ENCODE assay signal across 33 cellular contexts in the genomic region with DNA sequence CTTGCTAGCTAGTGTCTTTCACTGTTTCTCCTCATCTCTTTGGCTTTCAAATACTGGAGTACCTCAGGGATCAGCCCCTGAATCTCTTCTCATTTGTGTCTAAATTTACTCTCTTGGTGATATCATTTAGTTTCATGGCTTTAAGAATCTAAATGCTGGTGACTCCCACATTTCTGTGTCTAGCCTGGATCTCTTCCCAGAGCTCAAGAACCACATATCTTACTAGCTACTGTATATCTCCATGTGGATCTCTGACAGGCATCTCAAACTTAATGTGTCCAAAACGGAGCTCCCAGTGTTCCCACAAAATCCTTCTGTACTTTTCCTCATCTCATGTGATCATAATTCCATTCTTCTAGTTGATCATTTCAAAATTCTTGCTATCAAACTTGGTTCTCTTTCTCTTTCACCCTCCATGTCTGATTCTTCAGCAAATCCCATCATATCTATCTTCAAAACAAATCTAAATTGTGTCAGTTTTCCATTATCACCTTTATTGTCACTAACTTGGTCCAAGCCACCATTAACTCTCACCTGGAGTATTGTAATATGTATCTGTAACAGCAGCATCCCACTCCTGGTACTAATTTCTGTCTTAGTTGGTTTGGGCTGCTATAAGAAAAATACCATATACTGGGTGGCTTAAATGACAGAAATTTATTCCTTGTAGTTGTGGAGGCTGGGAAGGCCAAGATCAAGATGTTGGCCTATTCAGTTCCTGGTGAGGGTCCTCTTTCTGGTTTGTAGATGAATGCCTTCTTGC.
"Had no signal": no experiment of that assay in that cellular context is flagged by ENCODE, and none has a peak within 500 bp of the region (broad histone marks: within the 10 kb centered on the region; RNA-seq: fewer than 3 reads in every experiment).

No MANE protein-coding gene starts in this region.

- H3K4me3 Mint-ChIP-seq: naive B cell; nephron progenitor cell; stimulated activated memory B cell treated with anti-CD40 and anti-IgM and Interleukin-4, amounts not matched to agents 10 μg/mL and 1 μg/mL and 100 μg/mL, for 72 hours; stimulated activated naive CD8-positive, alpha-beta T cell treated with anti-CD3 and anti-CD28 coated beads, Interleukin-15, amount 100 ng/mL, for 72 hours; T-helper 1 cell treated with Interleukin-12 subunit alpha and Interleukin-12 subunit beta and Interleukin-4 antibody, amounts not matched to agents 30 μg/mL and 1 μg/mL, for 36 hours had no signal

- DNase-seq: activated CD4-positive, alpha-beta T cell treated with anti-CD3 and anti-CD28 coated beads for 48 hours; activated CD4-positive, alpha-beta T cell treated with anti-CD3 and anti-CD28 coated beads, Interleukin-2, amount 50 U/mL, for 48 hours; activated CD8-positive, alpha-beta memory T cell treated with anti-CD3 and anti-CD28 coated beads for 24 hours; activated effector memory CD4-positive, alpha-beta T cell treated with Interleukin-2 at 50 U/mL for 16 hours; activated naive CD4-positive, alpha-beta T cell treated with anti-CD3 and anti-CD28 coated beads, Interleukin-2, amount 50 U/mL, for 16 hours; amniotic stem cell; central memory CD4-positive, alpha-beta T cell; esophagus squamous epithelium; islet precursor cell; left ventricle myocardium inferior; naive B cell; nephron progenitor cell; pancreas; retina; small intestine; stimulated activated CD4-positive, alpha-beta T cell treated with anti-CD3 and anti-CD28 coated beads, Interleukin-1b, Interleukin-23, amount 100 ng/mL, for 48 hours; stimulated activated CD4-positive, alpha-beta T cell treated with anti-CD3 and anti-CD28 coated beads, Interleukin-4, amount 100 ng/mL, for 4 hours; stimulated activated CD8-positive, alpha-beta memory T cell treated with anti-CD3 and anti-CD28 coated beads, Interleukin-4, amount 100 ng/mL, for 48 hours; stimulated activated naive CD8-positive, alpha-beta T cell treated with anti-CD3 and anti-CD28 coated beads, Interleukin-15, amount 100 ng/mL, for 72 hours; T-helper 9 cell; upper lobe of left lung; WERI-Rb-1 had no signal

- H3K4me2 ChIP-seq: hepatocyte had no signal

- H2AFZ ChIP-seq: hepatocyte had no signal

- H3K79me2 ChIP-seq: hepatocyte had no signal

- H3K27me3 ChIP-seq: breast epithelium, esophagus squamous epithelium, gastroesophageal sphincter, hepatocyte, neutrophil, pancreas, thyroid gland, upper lobe of left lung had no signal

- H3K36me3 Mint-ChIP-seq: stimulated activated memory B cell treated with anti-CD40 and anti-IgM and Interleukin-4, amounts not matched to agents 10 μg/mL and 1 μg/mL and 100 μg/mL, for 72 hours had no signal

- H3K27ac Mint-ChIP-seq: nephron progenitor cell; stimulated activated memory B cell treated with anti-CD40 and anti-IgM and Interleukin-4, amounts not matched to agents 10 μg/mL and 1 μg/mL and 100 μg/mL, for 72 hours; T-helper 1 cell treated with Interleukin-12 subunit alpha and Interleukin-12 subunit beta and Interleukin-4 antibody, amounts not matched to agents 30 μg/mL and 1 μg/mL, for 36 hours had no signal

- H3K27me3 Mint-ChIP-seq: stimulated activated memory B cell treated with anti-CD40 and anti-IgM and Interleukin-4, amounts not matched to agents 10 μg/mL and 1 μg/mL and 100 μg/mL, for 72 hours; stimulated activated naive CD8-positive, alpha-beta T cell treated with anti-CD3 and anti-CD28 coated beads, Interleukin-15, amount 100 ng/mL, for 72 hours had no signal

- FAIRE-seq: pancreas, small intestine, TTC549 had no signal

- H3K9me3 ChIP-seq: neutrophil, pancreas, prostate gland, thyroid gland had no signal

- H3K4me3 ChIP-seq: breast epithelium, esophagus squamous epithelium, gastroesophageal sphincter, hepatocyte, left ventricle myocardium inferior, lung, pancreas, prostate gland, thyroid gland, upper lobe of left lung had no signal

- H3K36me3 ChIP-seq: breast epithelium, esophagus squamous epithelium, gastroesophageal sphincter, neutrophil, pancreas, prostate gland, thyroid gland, upper lobe of left lung, WERI-Rb-1 had no signal

- H3K27ac ChIP-seq: breast epithelium, epithelial cell of prostate, esophagus squamous epithelium, gastroesophageal sphincter, hepatocyte, left ventricle myocardium inferior, neutrophil, pancreas, prostate gland, upper lobe of left lung, WERI-Rb-1 had no signal

- H3K4me1 ChIP-seq: breast epithelium, esophagus squamous epithelium, gastroesophageal sphincter, left ventricle myocardium inferior, pancreas, prostate gland, upper lobe of left lung had no signal

- H3K4me1 Mint-ChIP-seq: naive B cell; nephron progenitor cell; stimulated activated memory B cell treated with anti-CD40 and anti-IgM and Interleukin-4, amounts not matched to agents 10 μg/mL and 1 μg/mL and 100 μg/mL, for 72 hours; stimulated activated naive CD8-positive, alpha-beta T cell treated with anti-CD3 and anti-CD28 coated beads, Interleukin-15, amount 100 ng/mL, for 72 hours had no signal
